In genomic region chr5:159156839-159157238, GRCh38 we compare ENCODE assay signal across 8 cellular contexts. TPM values are rescaled to one million over a fixed set of nuclear protein-coding genes. Genes with fewer than 3 reads are reported as not detected.
DNase-seq lines count a peak whose midpoint lies in the region; ATAC-seq, FAIRE-seq and TF ChIP-seq lines count a peak whose summit lies in the region.

No MANE protein-coding gene starts in this region.

- H4K20me1 ChIP-seq in keratinocyte (ENCODE audit: control insufficient read depth, extremely low read depth, insufficient read depth, low read length) = peaks cover 2% of the 10 kb centered on the region

- no peak overlapping the region for H2AFZ ChIP-seq in keratinocyte (ENCODE audit: control insufficient read depth, low read length)

- H3K4me1 Mint-ChIP-seq in IgD-negative memory B cell = peaks cover 16 to 18% (median 16%) of the 10 kb centered on the region in 3 donors

- no peak overlapping the region for H3K4me3 ChIP-seq in breast epithelium
- H3K4me3 ChIP-seq in keratinocyte (ENCODE audit: control insufficient read depth in 2 of 3, extremely low read depth in 1 of 3, insufficient read depth in 2 of 3, low read depth in 1 of 3, low read length in 3 of 3) = no peak overlapping the region

- peak overlapping the region in 1 of 4 donors; percentile 43 for H3K4me3 Mint-ChIP-seq in IgD-negative memory B cell

- peak; percentile 48 for DNase-seq in DMS114 treated with DMSO at 0.1 percent for 48 hours (lab: John Stamatoyannopoulos, UW; ENCODE audit: unreplicated experiment)
- peak; percentile 76 for DNase-seq in OCI-M1 (lab: John Stamatoyannopoulos, UW)
- no peak for DNase-seq in breast epithelium (ENCODE audit: low spot score in 2 of 2)
- DNase-seq in keratinocyte (ENCODE audit: low read depth, low spot score) = peak; percentile 40
- DNase-seq in stromal cell of bone marrow (ENCODE audit: low read depth) = peak; percentile 57

- H3K27ac ChIP-seq in breast epithelium = no peak overlapping the region
- H3K27ac ChIP-seq in keratinocyte (ENCODE audit: control insufficient read depth, insufficient read depth, low read length) = no peak overlapping the region

- no peaks in the 10 kb centered on the region for H3K9me3 ChIP-seq in breast epithelium
- H3K9me3 ChIP-seq in keratinocyte (ENCODE audit: control insufficient read depth, low read depth, low read length) = no peaks in the 10 kb centered on the region

- H3K79me2 ChIP-seq in keratinocyte (ENCODE audit: control insufficient read depth, insufficient read depth, low read length) = no peaks in the 10 kb centered on the region

- ATAC-seq in GM19351 (IDR thresholded peaks at IDR 0.05; ENCODE audit: unreplicated experiment) (peak; percentile 69), GM18873 (IDR thresholded peaks at IDR 0.05; ENCODE audit: low FRiP score, unreplicated experiment) (no peak)

- H3K9me1 ChIP-seq in keratinocyte (ENCODE audit: control insufficient read depth, extremely low read depth, insufficient read depth, low read length) = no peaks in the 10 kb centered on the region

- H3K27me3 ChIP-seq in breast epithelium (no peaks in the 10 kb centered on the region), keratinocyte (ENCODE audit: control insufficient read depth, extremely low read depth, insufficient read depth, low read length) (no peaks in the 10 kb centered on the region)

- H3K27ac Mint-ChIP-seq in IgD-negative memory B cell = peak overlapping the region in 2 of 3 donors; percentile 43 to 80

- H3K9ac ChIP-seq in keratinocyte (ENCODE audit: control insufficient read depth, extremely low read depth, insufficient read depth, low read length) = no peak overlapping the region

- H3K4me2 ChIP-seq in keratinocyte (ENCODE audit: control insufficient read depth, extremely low read depth, insufficient read depth, low read depth, low read length) = no peak overlapping the region

- H3K27me3 Mint-ChIP-seq in IgD-negative memory B cell = no peaks in the 10 kb centered on the region

- no peaks in the 10 kb centered on the region for H3K9me3 Mint-ChIP-seq in IgD-negative memory B cell

- no peaks in the 10 kb centered on the region for H3K36me3 Mint-ChIP-seq in IgD-negative memory B cell

- dilution Hi-C loops in keratinocyte (cut with MboI; ENCODE audit: extremely low pct_ligation_motif_present, low sequenced_read_pairs) = no loop called here

- H3K4me1 ChIP-seq in breast epithelium (no peaks in the 10 kb centered on the region), keratinocyte (ENCODE audit: control insufficient read depth, extremely low read depth, insufficient read depth, low read length) (no peaks in the 10 kb centered on the region)

- peak; percentile 43 for FAIRE-seq in keratinocyte (lab: Jason Lieb, UNC)

- intact Hi-C loops in breast epithelium (cut with DNase I; ENCODE audit: low total_unique reads) = no loop called here

- peak; percentile 45 to 77 (median 74) for TF ChIP-seq CTCF in breast epithelium (IDR thresholded peaks at IDR 0.05)
- peak; percentile 62 to 78 (median 69) for TF ChIP-seq CTCF in keratinocyte (optimal IDR thresholded peaks at IDR 0.05 in 1 of 3, IDR thresholded peaks at IDR 0.05 in 1 of 3, conservative IDR thresholded peaks at IDR 0.05 in 1 of 3; ENCODE audit: extremely low read depth in 1 of 3, insufficient read depth in 2 of 3, low read length in 3 of 3)

- TF ChIP-seq POLR2A in breast epithelium (IDR thresholded peaks at IDR 0.05) = no peak

- H3K36me3 ChIP-seq in breast epithelium = peaks cover 5% of the 10 kb centered on the region
- H3K36me3 ChIP-seq in keratinocyte (ENCODE audit: control insufficient read depth in 2 of 2, extremely low read depth in 1 of 2, insufficient read depth in 2 of 2, low read length in 2 of 2) = peaks cover 10 to 13% of the 10 kb centered on the region in 2 experiments

RNA-seq across cellular contexts. Expression of gene RNF145, which starts 52.5 kb away (rescaled TPM):
- polyA plus RNA-seq in IgD-negative memory B cell (15.6 TPM), keratinocyte (52.7 to 79.8 TPM (median 78.6 TPM) in 3 replicates)
- total RNA-seq in breast epithelium = 10 to 100 TPM; 40.5 to 68.2 (median 41.3) TPM
- polyA plus RNA-seq in keratinocyte (2011; ENCODE audit: low read depth) = 23.9 TPM
- polyA plus RNA-seq in keratinocyte (2011; cell fraction: cytosol; rRNA removed) = 38.6 and 70.8 TPM in 2 replicates
- 87.7 and 102 TPM in 2 replicates for polyA plus RNA-seq in keratinocyte (2011; cell fraction: nucleus; rRNA removed)
- polyA plus RNA-seq in keratinocyte (2012; ENCODE audit: low replicate concordance) = 46.0 and 61.8 TPM in 2 replicates
- 45.7 to 78.2 TPM (median 50.8 TPM) in 3 replicates for polyA minus RNA-seq in keratinocyte
- 31.1 TPM for polyA minus RNA-seq in keratinocyte (2011; cell fraction: cytosol; rRNA and poly(A)+ RNA removed)
- polyA minus RNA-seq in keratinocyte (2011; cell fraction: nucleus; rRNA and poly(A)+ RNA removed) = 75.4 and 114 TPM in 2 replicates

RNA-seq across cellular contexts. Expression of gene EBF1, which starts 57.1 kb away (rescaled TPM):
- polyA plus RNA-seq in IgD-negative memory B cell (47.0 TPM), keratinocyte (not detected in 3 replicates)
- 10 to 100 TPM; 15.2 to 89.0 (median 40.3) TPM for total RNA-seq in breast epithelium
- not detected for polyA plus RNA-seq in keratinocyte (2011; ENCODE audit: low read depth)
- not detected in 2 replicates for polyA plus RNA-seq in keratinocyte (2011; cell fraction: cytosol; rRNA removed)
- polyA plus RNA-seq in keratinocyte (2011; cell fraction: nucleus; rRNA removed) = not detected in 2 replicates
- polyA plus RNA-seq in keratinocyte (2012; ENCODE audit: low replicate concordance) = not detected in 2 replicates
- polyA minus RNA-seq in keratinocyte = not detected in 3 replicates
- polyA minus RNA-seq in keratinocyte (2011; cell fraction: cytosol; rRNA and poly(A)+ RNA removed) = not detected
- not detected in 2 replicates for polyA minus RNA-seq in keratinocyte (2011; cell fraction: nucleus; rRNA and poly(A)+ RNA removed)

Comparison
In these comparisons a context has a peak if more than half of its experiments do, and no peak if none do; other contexts are left out.
1. DNase-seq: peak in DMS114 treated with DMSO at 0.1 percent for 48 hours (single experiment), OCI-M1 (single experiment), keratinocyte (single experiment) and stromal cell of bone marrow (single experiment); none in breast epithelium (0 of 2).
2. RNA of gene EBF1, which starts 57.1 kb away (polyA plus RNA-seq): 47.0 TPM in IgD-negative memory B cell (single experiment); not detected in keratinocyte; every median in the first group is over 10 times any median in the second.